ENCODE assay signal across 8 cellular contexts in genomic region chr6:168884050-168884645, GRCh38.
DNase-seq lines count a peak whose midpoint lies in the region; ATAC-seq and TF ChIP-seq lines count a peak whose summit lies in the region.

No MANE protein-coding gene starts in this region.

- no peak overlapping the region for H3K27ac Mint-ChIP-seq in chondrocyte (ENCODE audit: unreplicated experiment)

- no peak for TF ChIP-seq POLR2A in ovary (IDR thresholded peaks at IDR 0.05)

- H3K9me3 Mint-ChIP-seq in chondrocyte (ENCODE audit: low read depth): no peaks in the 10 kb centered on the region

- peak; percentile 24 for ATAC-seq in GM19043 (IDR thresholded peaks at IDR 0.05; ENCODE audit: low read depth, unreplicated experiment)
- peak; percentile 22 for ATAC-seq in HG03342 (IDR thresholded peaks at IDR 0.05; ENCODE audit: unreplicated experiment)
- ATAC-seq in HG02938 (IDR thresholded peaks at IDR 0.05; ENCODE audit: unreplicated experiment): no peak
- no peak for ATAC-seq in HG02623 (IDR thresholded peaks at IDR 0.05; ENCODE audit: unreplicated experiment)

- DNase-seq in chondrocyte (ENCODE audit: low spot score): no peak
- DNase-seq in ovary: no peak
- DNase-seq in hippocampal formation (lab: John Stamatoyannopoulos, UW): no peak
- no peak for DNase-seq in NCI-H446 treated with DMSO at 0.1 percent for 48 hours (lab: John Stamatoyannopoulos, UW)

- H3K36me3 ChIP-seq in ovary: no peaks in the 10 kb centered on the region

- peaks cover 5% of the 10 kb centered on the region for H3K4me1 Mint-ChIP-seq in chondrocyte (ENCODE audit: low read depth)

- no peak overlapping the region for H3K27ac ChIP-seq in ovary

- intact Hi-C loops in ovary (cut with DNase I): loop anchor here (2.0 to 10.0 kb wide), 5 partner anchors 259 to 513 kb away; no protein-coding TSS in a partner anchor

- no peak for TF ChIP-seq EP300 in ovary (IDR thresholded peaks at IDR 0.05)

- no peak for TF ChIP-seq CTCF in chondrocyte (IDR thresholded peaks at IDR 0.05)
- no peak for TF ChIP-seq CTCF in ovary (IDR thresholded peaks at IDR 0.05)

- H3K4me3 Mint-ChIP-seq in chondrocyte (ENCODE audit: unreplicated experiment): peak overlapping the region; percentile 58

- H3K9me3 ChIP-seq in ovary: no peaks in the 10 kb centered on the region

- peaks cover 2% of the 10 kb centered on the region for H3K4me1 ChIP-seq in ovary (ENCODE audit: insufficient read depth)

- peak overlapping the region; percentile 21 for H3K4me3 ChIP-seq in ovary

- H3K36me3 Mint-ChIP-seq in chondrocyte (ENCODE audit: low read depth): no peaks in the 10 kb centered on the region

- 72 to 81% (median 73%) methylated on average over 21 of the region's 21 CpGs for WGBS in ovary, 3 donors

- H3K27me3 Mint-ChIP-seq in chondrocyte (ENCODE audit: low read depth): peaks cover 22% of the 10 kb centered on the region

- H3K27me3 ChIP-seq in ovary: no peaks in the 10 kb centered on the region

Comparison
In these comparisons a context has a peak if more than half of its experiments do, and no peak if none do; other contexts are left out.
1. ATAC-seq: peak in GM19043 (single experiment) and HG03342 (single experiment); none in HG02938 (single experiment) and HG02623 (single experiment).